2 cellular contexts compared by ENCODE assay signal in genomic region chr7:110830778-110831177, GRCh38.
TF ChIP-seq lines count a peak whose summit lies in the region.

No MANE protein-coding gene starts in this region.

TF ChIP-seq in liver, 16 proteins besides CTCF, POLR2A, EP300 and RAD21 (continued from another document):
- TF ChIP-seq REST (IDR thresholded peaks at IDR 0.05), result no peak
- TF ChIP-seq RXRA (IDR thresholded peaks at IDR 0.05), result peak; percentile 11 to 25
- no peak for TF ChIP-seq EGR1 (IDR thresholded peaks at IDR 0.05; ENCODE audit: low read depth in 2 of 2)
- TF ChIP-seq ATF3 (IDR thresholded peaks at IDR 0.05), result no peak
- TF ChIP-seq TAF1 (conservative IDR thresholded peaks at IDR 0.05), result no peak

TF ChIP-seq in SK-N-SH treated with all-trans-retinoic acid at 6 μM for 48 hours, 23 proteins besides CTCF, POLR2A, EP300 and RAD21 (continued from another document):
- TF ChIP-seq TSHZ2 (CRISPR knock-in tag; IDR thresholded peaks at IDR 0.05), result no peak
TF ChIP-seq in SK-N-SH treated with all-trans-retinoic acid at 6 μM for 48 hours: peak in this region for 0.
